Comparison of ENCODE assay signal across 9 cellular contexts in the genomic region with DNA sequence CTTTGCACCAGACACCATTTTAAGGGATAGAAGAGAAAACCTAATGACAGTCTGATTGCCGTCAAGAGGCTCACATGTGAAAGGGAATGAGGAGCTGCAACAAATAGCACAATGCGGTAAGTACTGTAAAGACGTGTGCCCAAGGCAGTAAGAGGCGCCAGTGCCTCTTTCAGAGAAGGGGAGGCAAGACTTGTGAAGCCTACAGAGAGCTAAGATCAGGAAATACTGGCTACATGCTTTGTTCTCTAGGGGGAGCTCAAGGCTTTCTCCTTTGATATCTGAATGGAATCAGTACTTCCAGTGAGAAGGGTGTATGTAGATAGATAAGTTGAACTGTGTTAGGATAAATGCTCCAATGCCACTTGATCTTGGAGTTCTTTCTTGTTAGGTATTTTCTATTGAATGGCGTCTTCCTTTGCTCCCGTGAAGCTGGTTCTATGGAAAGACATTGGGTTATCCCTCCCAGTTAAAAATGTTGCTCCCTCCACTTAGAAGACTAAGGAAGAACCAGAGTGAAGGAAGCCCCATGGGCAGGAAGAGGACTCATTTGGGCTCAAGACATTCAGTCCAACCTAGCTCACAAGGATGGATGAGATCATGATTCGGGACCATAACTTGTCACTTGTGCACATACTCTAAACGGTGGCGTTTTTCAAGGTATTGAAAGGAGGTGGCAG. TPM values are rescaled to one million over a fixed set of nuclear protein-coding genes. Genes with fewer than 3 reads are reported as not detected.
DNase-seq lines count a peak whose midpoint lies in the region; FAIRE-seq and TF ChIP-seq lines count a peak whose summit lies in the region.
"Had no signal": no experiment of that assay in that cellular context is flagged by ENCODE, and none has a peak within 500 bp of the region (broad histone marks: within the 10 kb centered on the region; RNA-seq: fewer than 3 reads in every experiment).

No MANE protein-coding gene starts in this region.

- H3K4me3 ChIP-seq in KMS-11 (IDR thresholded peaks at IDR 0.05; ENCODE audit: insufficient read depth, low read depth, low read length) (no peak overlapping the region), OCI-LY1 (ENCODE audit: low read depth, low read length, poor library complexity, severe bottlenecking) (no peak overlapping the region), cardiac fibroblast (replicated peaks in 1 of 2; ENCODE audit: low read depth in 2 of 2, low read length in 2 of 2) (no peak overlapping the region), kidney (ENCODE audit: low read length in 2 of 2) (no peak overlapping the region), suprapubic skin (no peak overlapping the region)

- no peak overlapping the region for H3K9ac ChIP-seq in KMS-11
- no peak overlapping the region for H3K9ac ChIP-seq in OCI-LY1 (ENCODE audit: low read length)
- H3K9ac ChIP-seq in kidney (ENCODE audit: low read length in 2 of 2): no peak overlapping the region

- FAIRE-seq in H54 (lab: Jason Lieb, UNC) (peak; percentile 98), kidney (lab: Jason Lieb, UNC) (peak; percentile 67)

- H3K4me1 ChIP-seq in KMS-11 (ENCODE audit: low read depth, poor library complexity, severe bottlenecking): no peaks in the 10 kb centered on the region
- H3K4me1 ChIP-seq in OCI-LY1 (ENCODE audit: insufficient read depth, low read length, severe bottlenecking): no peaks in the 10 kb centered on the region
- H3K4me1 ChIP-seq in kidney (ENCODE audit: control insufficient read depth in 1 of 2, insufficient read depth in 1 of 2, low read depth in 1 of 2, low read length in 2 of 2): no peaks in the 10 kb centered on the region
- no peaks in the 10 kb centered on the region for H3K4me1 ChIP-seq in suprapubic skin

- WGBS in suprapubic skin: 37% methylated on average over 9 of the region's 9 CpGs

- H2AFZ ChIP-seq in KMS-11 (ENCODE audit: low read depth) (no peak overlapping the region), OCI-LY1 (ENCODE audit: low read length) (no peak overlapping the region)

- H3K36me3 ChIP-seq in KMS-11 (ENCODE audit: insufficient read depth) (no peaks in the 10 kb centered on the region), OCI-LY1 (ENCODE audit: insufficient read depth, low read length) (no peaks in the 10 kb centered on the region), kidney (ENCODE audit: control insufficient read depth in 1 of 2, insufficient read depth in 2 of 2, low read length in 2 of 2) (no peaks in the 10 kb centered on the region), suprapubic skin (no peaks in the 10 kb centered on the region)

- peak; percentile 64 for TF ChIP-seq CTCF in KMS-11 (conservative IDR thresholded peaks at IDR 0.05; ENCODE audit: low read depth, low read length)
- TF ChIP-seq CTCF in OCI-LY1 (IDR thresholded peaks at IDR 0.05; ENCODE audit: low read length): peak; percentile 69; the same call in 1 of the 2 replicates
- peak; percentile 77 for TF ChIP-seq CTCF in cardiac fibroblast (IDR thresholded peaks at IDR 0.05; ENCODE audit: low read depth, low read length)
- peak; percentile 73 for TF ChIP-seq CTCF in kidney (IDR thresholded peaks at IDR 0.05; ENCODE audit: borderline replicate concordance, extremely low read depth, insufficient read depth)
- peak; percentile 29 to 78 for TF ChIP-seq CTCF in suprapubic skin (IDR thresholded peaks at IDR 0.05)

- no peak overlapping the region for H3K4me2 ChIP-seq in KMS-11
- H3K4me2 ChIP-seq in OCI-LY1 (ENCODE audit: low read length): no peak overlapping the region

- no peaks in the 10 kb centered on the region for H3K9me3 ChIP-seq in OCI-LY1 (ENCODE audit: low read length)
- no peaks in the 10 kb centered on the region for H3K9me3 ChIP-seq in kidney (ENCODE audit: control insufficient read depth in 1 of 2, low read length in 2 of 2)
- H3K9me3 ChIP-seq in suprapubic skin: no peaks in the 10 kb centered on the region

- intact Hi-C loops in kidney (cut with DNase I): no loop called here

- DNase-seq in stimulated activated CD4-positive, alpha-beta T cell treated with anti-CD3 and anti-CD28 coated beads, Interleukin-15, amount 100 ng/mL, for 24 hours: peak; percentile 9
- no peak for DNase-seq in stimulated activated CD4-positive, alpha-beta T cell treated with anti-CD3 and anti-CD28 coated beads, Interleukin-2, amount 100 ng/mL, for 24 hours
- DNase-seq in H54 (ENCODE audit: insufficient read length, low spot score) (peak; percentile 58), cardiac fibroblast (ENCODE audit: low read depth in 2 of 2) (peak; percentile 76 to 84), kidney (no peak), suprapubic skin (ENCODE audit: low spot score in 2 of 2) (no peak)

- no peak for TF ChIP-seq POLR2A in H54 (IDR thresholded peaks at IDR 0.05; ENCODE audit: low read depth, low read length)
- TF ChIP-seq POLR2A in suprapubic skin (IDR thresholded peaks at IDR 0.05): no peak

- H4K20me1 ChIP-seq in KMS-11 (ENCODE audit: insufficient read depth) (no peaks in the 10 kb centered on the region), OCI-LY1 (ENCODE audit: insufficient read depth, low read length) (no peaks in the 10 kb centered on the region)

- H3K27me3 ChIP-seq in KMS-11 (ENCODE audit: insufficient read depth, low read depth) (no peaks in the 10 kb centered on the region), OCI-LY1 (ENCODE audit: insufficient read depth, low read length) (no peaks in the 10 kb centered on the region), suprapubic skin (no peaks in the 10 kb centered on the region)

- no peak for TF ChIP-seq EP300 in suprapubic skin (IDR thresholded peaks at IDR 0.05)

- H3K79me2 ChIP-seq in KMS-11 (ENCODE audit: insufficient read depth, low read depth) (no peaks in the 10 kb centered on the region), OCI-LY1 (ENCODE audit: insufficient read depth, low read length) (no peaks in the 10 kb centered on the region)

- H3K9me2 ChIP-seq in OCI-LY1 (ENCODE audit: low read depth, low read length): no peaks in the 10 kb centered on the region

- no peaks in the 10 kb centered on the region for H3F3A ChIP-seq in OCI-LY1 (ENCODE audit: insufficient read depth, low read length)

- H3K27ac ChIP-seq in KMS-11 (no peak overlapping the region), OCI-LY1 (ENCODE audit: low read depth, low read length, poor library complexity, severe bottlenecking) (no peak overlapping the region), kidney (ENCODE audit: low read depth in 2 of 2, low read length in 2 of 2) (no peak overlapping the region), suprapubic skin (no peak overlapping the region)

RNA-seq across cellular contexts. Expression of gene ALDOB, which starts 23.5 kb away (rescaled TPM):
- total RNA-seq in kidney (11.0 TPM), suprapubic skin (10 to 100 TPM in 1 of 4 donors, 1 to 10 TPM in 3; 1.1 to 43.3 (median 2.0) TPM)
- polyA plus RNA-seq in kidney (ENCODE audit: insufficient read depth, low read depth, low replicate concordance): 4,265 TPM
- total RNA-seq: mononuclear cell had no signal

Comparison
In these comparisons a context has a peak if more than half of its experiments do, and no peak if none do; other contexts are left out.
1. DNase-seq: peak in stimulated activated CD4-positive, alpha-beta T cell treated with anti-CD3 and anti-CD28 coated beads, Interleukin-15, amount 100 ng/mL, for 24 hours (single experiment), H54 (single experiment) and cardiac fibroblast (2 of 2); none in stimulated activated CD4-positive, alpha-beta T cell treated with anti-CD3 and anti-CD28 coated beads, Interleukin-2, amount 100 ng/mL, for 24 hours (0 of 2), kidney (single experiment) and suprapubic skin (0 of 2).
2. Peak in every context shown above with its lines, with median percentiles within 50 percentile points of each other: CTCF ChIP-seq.